In the genomic region with DNA sequence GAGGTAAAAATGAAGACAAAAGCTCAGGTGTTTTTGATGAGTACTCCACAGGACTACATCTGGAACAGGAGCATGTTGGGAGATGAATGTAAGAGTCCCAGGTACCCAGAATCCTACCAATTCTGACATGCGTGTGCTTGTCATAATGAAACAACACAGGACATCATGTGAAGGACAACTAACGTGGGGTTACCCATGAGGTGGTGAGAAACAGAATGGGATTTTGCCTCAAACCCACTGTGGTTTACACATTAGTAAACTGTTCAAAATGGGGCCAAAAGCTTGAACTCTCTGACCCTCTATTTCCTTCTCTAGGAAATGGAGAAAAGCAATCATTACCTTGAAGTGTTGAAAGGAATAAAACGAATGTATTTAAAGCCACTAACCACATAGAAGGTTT, we compare ENCODE assay signal across 21 cellular contexts.
"Had no signal": no experiment of that assay in that cellular context is flagged by ENCODE, and none has a peak within 500 bp of the region (broad histone marks: within the 10 kb centered on the region; RNA-seq: fewer than 3 reads in every experiment).

No MANE protein-coding gene starts in this region.

- DNase-seq: natural killer cell; occipital lobe; ovary; posterior cingulate gyrus; psoas muscle; right cardiac atrium; right lobe of liver; sigmoid colon; small intestine; stimulated activated CD4-positive, alpha-beta T cell treated with anti-CD3 and anti-CD28 coated beads, Interleukin-15, amount 100 ng/mL, for 24 hours; stimulated activated CD4-positive, alpha-beta T cell treated with anti-CD3 and anti-CD28 coated beads, Interleukin-2, amount 100 ng/mL, for 24 hours; stimulated activated CD4-positive, alpha-beta T cell treated with anti-CD3 and anti-CD28 coated beads, Interleukin-2, amount 100 ng/mL, for 48 hours; stimulated activated CD4-positive, alpha-beta T cell treated with anti-CD3 and anti-CD28 coated beads, Interleukin-4, amount 100 ng/mL, for 24 hours; stimulated activated naive B cell treated with anti-CD40 and anti-IgM and Interleukin-4, amounts not matched to agents 10 μg/mL and 1 μg/mL and 100 μg/mL, for 72 hours; stimulated activated naive CD4-positive, alpha-beta T cell treated with Interleukin-2 at 50 U/mL for 16 hours; stomach; thyroid gland; trophoblast cell; upper lobe of left lung; uterus had no signal

- ATAC-seq: natural killer cell; psoas muscle; right cardiac atrium; right lobe of liver; stimulated activated effector memory CD8-positive, alpha-beta T cell treated with anti-CD3 and anti-CD28 coated beads, Interleukin-12 subunit alpha, Interleukin-12 subunit beta, amount 100 ng/mL, for 72 hours; stimulated activated naive B cell treated with anti-CD40 and anti-IgM and Interleukin-4, amounts not matched to agents 10 μg/mL and 1 μg/mL and 100 μg/mL, for 72 hours had no signal
